ENCODE assay signal across 15 cellular contexts in the genomic region with DNA sequence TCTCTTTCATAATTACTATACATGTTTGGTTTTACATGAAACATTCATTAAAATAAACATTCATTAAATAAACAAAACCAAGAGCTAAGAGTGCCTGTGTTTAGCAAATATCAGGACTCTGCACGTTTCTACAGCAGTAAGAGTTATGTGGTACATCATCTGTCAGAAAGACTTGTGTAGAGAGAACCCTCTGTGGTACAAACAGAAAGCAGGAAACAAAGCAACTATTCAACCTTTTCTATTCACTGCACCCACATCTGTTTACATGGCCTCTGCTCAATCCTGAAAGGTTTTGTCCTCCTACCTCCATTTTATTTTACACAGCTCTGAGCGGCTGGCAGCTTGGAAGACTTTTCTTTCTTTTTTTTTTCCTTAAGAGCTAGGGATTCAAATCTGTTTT.
DNase-seq lines count a peak whose midpoint lies in the region; ATAC-seq lines count a peak whose summit lies in the region.
"Had no signal": no experiment of that assay in that cellular context is flagged by ENCODE, and none has a peak within 500 bp of the region (broad histone marks: within the 10 kb centered on the region; RNA-seq: fewer than 3 reads in every experiment).

No MANE protein-coding gene starts in this region.

- ATAC-seq in HG02588 (IDR thresholded peaks at IDR 0.05; ENCODE audit: unreplicated experiment): peak; percentile 68
- ATAC-seq in HG02938 (IDR thresholded peaks at IDR 0.05; ENCODE audit: unreplicated experiment): no peak
- no peak for ATAC-seq in left lobe of liver
- ATAC-seq: activated CD8-positive, alpha-beta T cell treated with anti-CD3 and anti-CD28 coated beads for 36 hours had no signal

- DNase-seq in ELF-1 (ENCODE audit: low read depth, low spot score): peak; percentile 4
- DNase-seq in NCI-H774 (lab: John Stamatoyannopoulos, UW): peak; percentile 31
- peak; percentile 5 for DNase-seq in iris pigment epithelial cell (ENCODE audit: low read depth)
- no peak for DNase-seq in cerebellar nuclear complex (lab: John Stamatoyannopoulos, UW)
- no peak for DNase-seq in left lobe of liver (ENCODE audit: low spot score)
- DNase-seq in activated T-cell treated with anti-CD3 and anti-CD28 coated beads for 4 hours: no peak
- DNase-seq: activated CD8-positive, alpha-beta T cell treated with anti-CD3 and anti-CD28 coated beads for 36 hours; brain microvascular endothelial cell; Calu3; H7; kidney; MV-4-11; stimulated activated CD4-positive, alpha-beta T cell treated with anti-CD3 and anti-CD28 coated beads, Interleukin-1b, Interleukin-23, amount 100 ng/mL, for 48 hours had no signal

Comparison
In these comparisons a context has a peak if more than half of its experiments do, and no peak if none do; other contexts are left out.
1. DNase-seq: peak in ELF-1 (single experiment), NCI-H774 (single experiment) and iris pigment epithelial cell (single experiment); none in cerebellar nuclear complex (0 of 2), left lobe of liver (single experiment) and activated T-cell treated with anti-CD3 and anti-CD28 coated beads for 4 hours (single experiment).